In the genomic region with DNA sequence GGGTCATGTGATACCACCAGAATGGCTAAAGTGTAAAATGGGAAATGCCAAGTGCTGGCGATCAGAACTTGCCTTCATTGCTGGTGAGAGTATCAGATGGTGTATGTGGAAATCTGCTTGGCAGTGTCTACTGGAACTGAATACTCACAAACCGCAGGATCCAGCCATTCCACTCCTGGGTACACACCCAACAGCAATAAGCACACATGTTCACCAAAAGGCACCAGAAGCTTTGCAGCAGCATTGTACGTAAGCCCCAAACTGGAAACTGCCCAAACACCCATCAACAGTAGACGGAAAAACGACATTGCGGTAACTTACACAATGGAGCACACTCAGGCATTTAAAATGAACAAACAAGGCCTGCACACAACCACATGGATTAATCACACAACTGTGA, we compare ENCODE assay signal across 23 cellular contexts. TPM values are rescaled to one million over a fixed set of nuclear protein-coding genes. Genes with fewer than 3 reads are reported as not detected.
A peak's percentile ranks its signal among the peaks of the same experiment; 100 is the strongest.
DNase-seq lines count a peak whose midpoint lies in the region; ATAC-seq and TF ChIP-seq lines count a peak whose summit lies in the region.
"Had no signal": no experiment of that assay in that cellular context is flagged by ENCODE, and none has a peak within 500 bp of the region (broad histone marks: within the 10 kb centered on the region; RNA-seq: fewer than 3 reads in every experiment).

No MANE protein-coding gene starts in this region.

- POLR2A ChIA-PET in activated CD8-positive, alpha-beta T cell treated with anti-CD3 and anti-CD28 coated beads, Interleukin-2, amount 10 ng/mL, durations not matched to agents 7 days and 5 days (lab: Charles Lee) = no interaction called here

- TF ChIP-seq CTCF in right atrium auricular region (IDR thresholded peaks at IDR 0.05) (no peak), RWPE2 (IDR thresholded peaks at IDR 0.05; ENCODE audit: poor library complexity, severe bottlenecking) (no peak), foreskin fibroblast (IDR thresholded peaks at IDR 0.05; ENCODE audit: low read depth, low read length) (no peak), ascending aorta (IDR thresholded peaks at IDR 0.05) (no peak)

- H3K27me3 Mint-ChIP-seq in activated CD8-positive, alpha-beta T cell treated with anti-CD3 and anti-CD28 coated beads, Interleukin-2, amount 10 ng/mL, durations not matched to agents 7 days and 5 days (ENCODE audit: low read depth) = peaks cover 11% of the 10 kb centered on the region
- H3K27me3 Mint-ChIP-seq: CD4-positive, alpha-beta T cell had no signal

- H3K27me3 ChIP-seq in right atrium auricular region (no peaks in the 10 kb centered on the region), RWPE2 (ENCODE audit: insufficient read depth, poor library complexity, severe bottlenecking) (no peaks in the 10 kb centered on the region), ascending aorta (no peaks in the 10 kb centered on the region)
- H3K27me3 ChIP-seq: ovary, transverse colon had no signal

- no peak overlapping the region for H3K4me3 Mint-ChIP-seq in activated CD8-positive, alpha-beta T cell treated with anti-CD3 and anti-CD28 coated beads, Interleukin-2, amount 10 ng/mL, durations not matched to agents 7 days and 5 days
- H3K4me3 Mint-ChIP-seq: CD4-positive, alpha-beta T cell; dendritic cell treated with granulocyte-macrophage colony-stimulating factor and Interleukin-4, amounts not matched to agents 40 ng/mL and 50 ng/mL, for 4 days; stimulated activated memory B cell treated with anti-CD40 and anti-IgM and Interleukin-4, amounts not matched to agents 10 μg/mL and 1 μg/mL and 100 μg/mL, for 72 hours had no signal

- H3K36me3 Mint-ChIP-seq in activated CD8-positive, alpha-beta T cell treated with anti-CD3 and anti-CD28 coated beads, Interleukin-2, amount 10 ng/mL, durations not matched to agents 7 days and 5 days (ENCODE audit: low read depth) = no peaks in the 10 kb centered on the region
- H3K36me3 Mint-ChIP-seq: stimulated activated memory B cell treated with anti-CD40 and anti-IgM and Interleukin-4, amounts not matched to agents 10 μg/mL and 1 μg/mL and 100 μg/mL, for 72 hours had no signal

- H3K4me1 ChIP-seq in right atrium auricular region (no peaks in the 10 kb centered on the region), RWPE2 (ENCODE audit: insufficient read depth, poor library complexity, severe bottlenecking) (peaks cover 19% of the 10 kb centered on the region), ascending aorta (no peaks in the 10 kb centered on the region)
- H3K4me1 ChIP-seq: esophagus muscularis mucosa, transverse colon had no signal

- H3K9me3 Mint-ChIP-seq in activated CD8-positive, alpha-beta T cell treated with anti-CD3 and anti-CD28 coated beads, Interleukin-2, amount 10 ng/mL, durations not matched to agents 7 days and 5 days (ENCODE audit: insufficient read depth) = no peaks in the 10 kb centered on the region
- H3K9me3 Mint-ChIP-seq: CD4-positive, alpha-beta T cell; dendritic cell treated with granulocyte-macrophage colony-stimulating factor and Interleukin-4, amounts not matched to agents 40 ng/mL and 50 ng/mL, for 4 days; stimulated activated memory B cell treated with anti-CD40 and anti-IgM and Interleukin-4, amounts not matched to agents 10 μg/mL and 1 μg/mL and 100 μg/mL, for 72 hours had no signal

- H3K36me3 ChIP-seq in right atrium auricular region (no peaks in the 10 kb centered on the region), RWPE2 (ENCODE audit: low read depth) (no peaks in the 10 kb centered on the region), ascending aorta (no peaks in the 10 kb centered on the region)
- H3K36me3 ChIP-seq: esophagus muscularis mucosa, ovary, transverse colon had no signal

- CTCF ChIA-PET in activated CD8-positive, alpha-beta T cell treated with anti-CD3 and anti-CD28 coated beads, Interleukin-2, amount 10 ng/mL, durations not matched to agents 7 days and 5 days (lab: Charles Lee) = no interaction called here

- H3K4me1 Mint-ChIP-seq in activated CD8-positive, alpha-beta T cell treated with anti-CD3 and anti-CD28 coated beads, Interleukin-2, amount 10 ng/mL, durations not matched to agents 7 days and 5 days (ENCODE audit: low read depth) = no peaks in the 10 kb centered on the region
- H3K4me1 Mint-ChIP-seq: stimulated activated memory B cell treated with anti-CD40 and anti-IgM and Interleukin-4, amounts not matched to agents 10 μg/mL and 1 μg/mL and 100 μg/mL, for 72 hours had no signal

- DNase-seq in right atrium auricular region (ENCODE audit: low spot score) = peak; percentile 64
- no peak for DNase-seq in left ventricle myocardium superior
- peak; percentile 91 for DNase-seq in RWPE2 (ENCODE audit: low spot score)
- peak; percentile 68 to 79 for DNase-seq in foreskin fibroblast
- no peak for DNase-seq in germinal center (ENCODE audit: low spot score)
- no peak for DNase-seq in ascending aorta (ENCODE audit: low spot score in 2 of 2)
- DNase-seq in activated CD8-positive, alpha-beta T cell treated with anti-CD3 and anti-CD28 coated beads, Interleukin-2, amount 10 ng/mL, durations not matched to agents 7 days and 5 days = no peak
- DNase-seq: 8988T; activated CD8-positive, alpha-beta memory T cell treated with anti-CD3 and anti-CD28 coated beads, Interleukin-2, amount 50 U/mL, for 48 hours; activated naive CD4-positive, alpha-beta T cell treated with Interleukin-2 at 50 U/mL for 16 hours; CD4-positive, alpha-beta T cell; DND-41; hippocampal formation; MM.1S; NCI-H526 treated with DMSO at 0.1 percent for 48 hours; ovary; transverse colon had no signal

- no peak for ATAC-seq in left ventricle myocardium superior
- peak; percentile 88 for ATAC-seq in RWPE2 (ENCODE audit: low read depth)
- no peak for ATAC-seq in GM19395 (IDR thresholded peaks at IDR 0.05; ENCODE audit: unreplicated experiment)
- ATAC-seq in activated CD8-positive, alpha-beta T cell treated with anti-CD3 and anti-CD28 coated beads, Interleukin-2, amount 10 ng/mL, durations not matched to agents 7 days and 5 days = no peak
- ATAC-seq: SK-N-SH treated with all-trans-retinoic acid at 6 μM for 48 hours; stimulated activated memory B cell treated with anti-CD40 and anti-IgM and Interleukin-4, amounts not matched to agents 10 μg/mL and 1 μg/mL and 100 μg/mL, for 72 hours had no signal

- H3K27ac ChIP-seq in right atrium auricular region = no peak overlapping the region
- peak overlapping the region; percentile 65 for H3K27ac ChIP-seq in RWPE2 (ENCODE audit: poor library complexity, severe bottlenecking)
- no peak overlapping the region for H3K27ac ChIP-seq in ascending aorta
- H3K27ac ChIP-seq: esophagus muscularis mucosa, ovary, transverse colon had no signal

- H3K9me3 ChIP-seq in right atrium auricular region = no peaks in the 10 kb centered on the region
- H3K9me3 ChIP-seq in RWPE2 (ENCODE audit: severe bottlenecking) = no peaks in the 10 kb centered on the region
- H3K9me3 ChIP-seq in ascending aorta = no peaks in the 10 kb centered on the region
- H3K9me3 ChIP-seq: esophagus muscularis mucosa, ovary, transverse colon had no signal

- no peak overlapping the region for H3K27ac Mint-ChIP-seq in activated CD8-positive, alpha-beta T cell treated with anti-CD3 and anti-CD28 coated beads, Interleukin-2, amount 10 ng/mL, durations not matched to agents 7 days and 5 days
- H3K27ac Mint-ChIP-seq: CD4-positive, alpha-beta T cell; dendritic cell treated with granulocyte-macrophage colony-stimulating factor and Interleukin-4, amounts not matched to agents 40 ng/mL and 50 ng/mL, for 4 days; stimulated activated memory B cell treated with anti-CD40 and anti-IgM and Interleukin-4, amounts not matched to agents 10 μg/mL and 1 μg/mL and 100 μg/mL, for 72 hours had no signal

- H3K4me3 ChIP-seq in right atrium auricular region = no peak overlapping the region
- H3K4me3 ChIP-seq in RWPE2 (ENCODE audit: severe bottlenecking) = no peak overlapping the region
- H3K4me3 ChIP-seq in foreskin fibroblast (ENCODE audit: low read depth in 1 of 2, low read length in 2 of 2) = no peak overlapping the region
- H3K4me3 ChIP-seq in ascending aorta = no peak overlapping the region
- H3K4me3 ChIP-seq: esophagus muscularis mucosa, ovary, transverse colon had no signal

- intact Hi-C loops in left ventricle myocardium superior (cut with micrococcal nuclease) = no loop called here
- intact Hi-C loops in ascending aorta (cut with DNase I) = no loop called here

RNA-seq across cellular contexts. Expression of gene BPIFA2, which starts 37.4 kb away (rescaled TPM):
- total RNA-seq in right atrium auricular region (not detected), left ventricle myocardium superior (not detected), ascending aorta (not detected)
- total RNA-seq in activated CD8-positive, alpha-beta T cell treated with anti-CD3 and anti-CD28 coated beads, Interleukin-2, amount 10 ng/mL, durations not matched to agents 7 days and 5 days = not detected
- total RNA-seq: CD4-positive, alpha-beta T cell; kidney epithelial cell; ovary; transverse colon had no signal

RNA-seq across cellular contexts. Expression of gene BPIFB4, which starts 51.1 kb away (rescaled TPM):
- total RNA-seq in right atrium auricular region (not detected), left ventricle myocardium superior (not detected), ascending aorta (not detected)
- total RNA-seq in activated CD8-positive, alpha-beta T cell treated with anti-CD3 and anti-CD28 coated beads, Interleukin-2, amount 10 ng/mL, durations not matched to agents 7 days and 5 days = not detected
- total RNA-seq: CD4-positive, alpha-beta T cell; esophagus muscularis mucosa; kidney epithelial cell; ovary; transverse colon had no signal

Comparison
In these comparisons a context has a peak if more than half of its experiments do, and no peak if none do; other contexts are left out.
1. DNase-seq: peak in right atrium auricular region (single experiment), RWPE2 (single experiment) and foreskin fibroblast (2 of 2); none in left ventricle myocardium superior (single experiment), germinal center (single experiment), ascending aorta (0 of 2) and activated CD8-positive, alpha-beta T cell treated with anti-CD3 and anti-CD28 coated beads, Interleukin-2, amount 10 ng/mL, durations not matched to agents 7 days and 5 days (single experiment).